14 cellular contexts compared by ENCODE assay signal in genomic region chr4:184409502-184409901, GRCh38.
DNase-seq lines count a peak whose midpoint lies in the region; ATAC-seq and TF ChIP-seq lines count a peak whose summit lies in the region.
"Had no signal": no experiment of that assay in that cellular context is flagged by ENCODE, and none has a peak within 500 bp of the region (broad histone marks: within the 10 kb centered on the region; RNA-seq: fewer than 3 reads in every experiment).

No MANE protein-coding gene starts in this region.

- H3K4me3 ChIP-seq in Jurkat, Clone E6-1 (ENCODE audit: low read length) = 0 out of 2 replicates have a peak overlapping the region, but pooled peaks have one; percentile 6
- H3K4me3 ChIP-seq in BE2C (ENCODE audit: low read depth, low read length) = no peak overlapping the region
- H3K4me3 ChIP-seq: GM23248, lower lobe of right lung, upper lobe of right lung had no signal

- no peaks in the 10 kb centered on the region for H3K9me3 Mint-ChIP-seq in activated T-cell treated with anti-CD3 and anti-CD28 coated beads, Interleukin-2, amount 50 U/mL, for 72 hours
- no peaks in the 10 kb centered on the region for H3K9me3 Mint-ChIP-seq in activated naive CD8-positive, alpha-beta T cell treated with anti-CD3 and anti-CD28 coated beads, Interleukin-2, amount 10 ng/mL, durations not matched to agents 7 days and 5 days
- no peaks in the 10 kb centered on the region for H3K9me3 Mint-ChIP-seq in osteocyte (ENCODE audit: unreplicated experiment)

- H3K36me3 ChIP-seq in BE2C = peaks cover 9% of the 10 kb centered on the region

- peak overlapping the region; percentile 91 for H3K27ac Mint-ChIP-seq in activated T-cell treated with anti-CD3 and anti-CD28 coated beads, Interleukin-2, amount 50 U/mL, for 72 hours
- peak overlapping the region; percentile 81 for H3K27ac Mint-ChIP-seq in activated naive CD8-positive, alpha-beta T cell treated with anti-CD3 and anti-CD28 coated beads, Interleukin-2, amount 10 ng/mL, durations not matched to agents 7 days and 5 days
- H3K27ac Mint-ChIP-seq in osteocyte (ENCODE audit: unreplicated experiment) = peak overlapping the region; percentile 62

- H3K4me1 ChIP-seq in BE2C = no peaks in the 10 kb centered on the region

- POLR2A ChIA-PET in activated naive CD8-positive, alpha-beta T cell treated with anti-CD3 and anti-CD28 coated beads, Interleukin-2, amount 10 ng/mL, durations not matched to agents 7 days and 5 days (lab: Charles Lee) = interaction anchor here (1.0 to 2.5 kb wide), 4 partner anchors 11 to 128 kb away, joined by 3 to 12 read pairs (median 7); partner anchors contain the start of gene IRF2

- H3K4me3 Mint-ChIP-seq in activated T-cell treated with anti-CD3 and anti-CD28 coated beads, Interleukin-2, amount 50 U/mL, for 72 hours = peak overlapping the region; percentile 68 to 74
- peak overlapping the region; percentile 72 for H3K4me3 Mint-ChIP-seq in activated naive CD8-positive, alpha-beta T cell treated with anti-CD3 and anti-CD28 coated beads, Interleukin-2, amount 10 ng/mL, durations not matched to agents 7 days and 5 days
- no peak overlapping the region for H3K4me3 Mint-ChIP-seq in osteocyte (ENCODE audit: unreplicated experiment)

- H3K27me3 ChIP-seq in BE2C = no peaks in the 10 kb centered on the region
- H3K27me3 ChIP-seq: upper lobe of right lung had no signal

- TF ChIP-seq CTCF in osteocyte (IDR thresholded peaks at IDR 0.05) = no peak
- TF ChIP-seq CTCF in BE2C (IDR thresholded peaks at IDR 0.05; ENCODE audit: low read depth, low read length) = no peak

- no peaks in the 10 kb centered on the region for H3K27me3 Mint-ChIP-seq in activated T-cell treated with anti-CD3 and anti-CD28 coated beads, Interleukin-2, amount 50 U/mL, for 72 hours (ENCODE audit: low read depth)
- no peaks in the 10 kb centered on the region for H3K27me3 Mint-ChIP-seq in activated naive CD8-positive, alpha-beta T cell treated with anti-CD3 and anti-CD28 coated beads, Interleukin-2, amount 10 ng/mL, durations not matched to agents 7 days and 5 days
- H3K27me3 Mint-ChIP-seq in osteocyte (ENCODE audit: unreplicated experiment) = no peaks in the 10 kb centered on the region

- peaks cover 64% of the 10 kb centered on the region for H3K4me1 Mint-ChIP-seq in activated T-cell treated with anti-CD3 and anti-CD28 coated beads, Interleukin-2, amount 50 U/mL, for 72 hours (ENCODE audit: low read depth)
- H3K4me1 Mint-ChIP-seq in activated naive CD8-positive, alpha-beta T cell treated with anti-CD3 and anti-CD28 coated beads, Interleukin-2, amount 10 ng/mL, durations not matched to agents 7 days and 5 days = peaks cover 43% of the 10 kb centered on the region
- H3K4me1 Mint-ChIP-seq in osteocyte (ENCODE audit: unreplicated experiment) = peaks cover 39% of the 10 kb centered on the region

- DNase-seq in activated T-cell treated with anti-CD3 and anti-CD28 coated beads, Interleukin-2, amount 50 U/mL, for 72 hours = no peak
- DNase-seq in activated T-cell treated with anti-CD3 and anti-CD28 coated beads, Interleukin-2, amount 50 U/mL, for 1 hour = no peak
- DNase-seq in Jurkat, Clone E6-1 (ENCODE audit: low read depth, low spot score) = no peak
- no peak for DNase-seq in activated naive CD8-positive, alpha-beta T cell treated with anti-CD3 and anti-CD28 coated beads, Interleukin-2, amount 10 ng/mL, durations not matched to agents 7 days and 5 days
- DNase-seq in osteocyte (ENCODE audit: extremely low spot score, unreplicated experiment) = no peak
- no peak for DNase-seq in BE2C
- no peak for DNase-seq in NCI-H2196 (lab: John Stamatoyannopoulos, UW; ENCODE audit: unreplicated experiment)
- DNase-seq: activated naive CD4-positive, alpha-beta T cell treated with anti-CD3 and anti-CD28 coated beads, Interleukin-2, amount 50 U/mL, for 16 hours; effector CD8-positive, alpha-beta T cell; GM23248; lower lobe of right lung; NCI-H2081; upper lobe of right lung had no signal

- H3K36me3 Mint-ChIP-seq in activated T-cell treated with anti-CD3 and anti-CD28 coated beads, Interleukin-2, amount 50 U/mL, for 72 hours (ENCODE audit: insufficient read depth in 2 of 2) = peaks cover 9 to 36% of the 10 kb centered on the region in 2 donors
- peaks cover 57% of the 10 kb centered on the region for H3K36me3 Mint-ChIP-seq in activated naive CD8-positive, alpha-beta T cell treated with anti-CD3 and anti-CD28 coated beads, Interleukin-2, amount 10 ng/mL, durations not matched to agents 7 days and 5 days
- peaks cover 40% of the 10 kb centered on the region for H3K36me3 Mint-ChIP-seq in osteocyte (ENCODE audit: unreplicated experiment)

- peak in 1 of 2 donors; percentile 26 for ATAC-seq in activated T-cell treated with anti-CD3 and anti-CD28 coated beads, Interleukin-2, amount 50 U/mL, for 72 hours (replicated peaks in 1 of 2)
- ATAC-seq in activated naive CD8-positive, alpha-beta T cell treated with anti-CD3 and anti-CD28 coated beads, Interleukin-2, amount 10 ng/mL, durations not matched to agents 7 days and 5 days (ENCODE audit: low read depth) = no peak
- no peak for ATAC-seq in HG03045 (IDR thresholded peaks at IDR 0.05; ENCODE audit: unreplicated experiment)
- ATAC-seq: lower lobe of right lung, upper lobe of right lung had no signal

- H3K9me3 ChIP-seq in BE2C = no peaks in the 10 kb centered on the region
- H3K9me3 ChIP-seq: lower lobe of right lung, upper lobe of right lung had no signal
